In the genomic region with DNA sequence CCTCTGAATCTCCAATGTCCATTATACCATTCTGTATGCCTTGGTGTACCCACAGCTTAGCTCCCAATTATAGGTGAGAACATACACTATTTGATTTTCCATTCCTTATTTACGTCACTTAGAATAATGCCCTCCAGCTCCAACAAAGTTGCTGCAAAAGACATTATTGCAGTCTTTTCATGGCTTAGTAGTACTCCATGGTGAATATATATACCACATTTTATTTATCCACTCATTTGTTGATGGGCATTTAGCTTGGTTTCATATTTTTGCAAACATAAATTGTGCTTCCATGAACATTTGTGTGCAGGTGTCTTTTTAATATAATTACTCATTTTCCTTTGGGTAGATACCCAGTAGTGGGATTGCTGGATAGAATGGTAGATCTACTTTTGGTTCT, we compare ENCODE assay signal across 31 cellular contexts.
"Had no signal": no experiment of that assay in that cellular context is flagged by ENCODE, and none has a peak within 500 bp of the region (broad histone marks: within the 10 kb centered on the region; RNA-seq: fewer than 3 reads in every experiment).

No MANE protein-coding gene starts in this region.

- ATAC-seq: activated naive CD4-positive, alpha-beta T cell treated with anti-CD3 and anti-CD28 coated beads, Interleukin-2, amount 50 U/mL, for 72 hours; activated naive CD8-positive, alpha-beta T cell treated with anti-CD3 and anti-CD28 coated beads, Interleukin-2, amount 50 U/mL, for 24 hours; activated T-cell treated with anti-CD3 and anti-CD28 coated beads, Interleukin-2, amount 50 U/mL, for 4 hours; activated T-cell treated with anti-CD3 and anti-CD28 coated beads, Interleukin-2, amount 50 U/mL, for 72 hours; activated T-helper 17 cell treated with anti-CD3 and anti-CD28 coated beads, Interleukin-2, amount 50 U/mL, for 72 hours; body of pancreas had no signal

- H3K9me3 ChIP-seq: adrenal gland, ascending aorta, body of pancreas had no signal

- H3K4me3 ChIP-seq: adrenal gland, ascending aorta, body of pancreas, breast epithelium, cardiac muscle cell had no signal

- DNase-seq: activated effector memory CD4-positive, alpha-beta T cell treated with anti-CD3 and anti-CD28 coated beads, Interleukin-2, amount 50 U/mL, for 16 hours; activated effector memory CD4-positive, alpha-beta T cell treated with Interleukin-2 at 50 U/mL for 16 hours; activated gamma-delta T cell; activated gamma-delta T cell treated with Interleukin-2 at 50 U/mL for 16 hours; activated naive CD4-positive, alpha-beta T cell; activated naive CD4-positive, alpha-beta T cell treated with anti-CD3 and anti-CD28 coated beads for 36 hours; activated naive CD4-positive, alpha-beta T cell treated with anti-CD3 and anti-CD28 coated beads, Interleukin-2, amount 10 ng/mL, durations not matched to agents 7 days and 5 days; activated naive CD4-positive, alpha-beta T cell treated with anti-CD3 and anti-CD28 coated beads, Interleukin-2, amount 50 U/mL, for 16 hours; activated naive CD4-positive, alpha-beta T cell treated with Interleukin-2 at 50 U/mL for 16 hours; activated naive CD8-positive, alpha-beta T cell treated with anti-CD3 and anti-CD28 coated beads for 36 hours; activated naive CD8-positive, alpha-beta T cell treated with anti-CD3 and anti-CD28 coated beads, Interleukin-2, amount 10 ng/mL, durations not matched to agents 7 days and 5 days; activated naive CD8-positive, alpha-beta T cell treated with anti-CD3 and anti-CD28 coated beads, Interleukin-2, amount 50 U/mL, for 24 hours; activated T-cell treated with anti-CD3 and anti-CD28 coated beads, Interleukin-2, amount 50 U/mL, for 24 hours; activated T-cell treated with anti-CD3 and anti-CD28 coated beads, Interleukin-2, amount 50 U/mL, for 4 hours; activated T-cell treated with anti-CD3 and anti-CD28 coated beads, Interleukin-2, amount 50 U/mL, for 48 hours; activated T-cell treated with anti-CD3 and anti-CD28 coated beads, Interleukin-2, amount 50 U/mL, for 72 hours; adrenal gland; amniotic stem cell; amygdala; anterior cingulate cortex; aorta; body of pancreas; brain microvascular endothelial cell; caudate nucleus; central memory CD4-positive, alpha-beta T cell; cerebellar nuclear complex had no signal

- H3K27me3 ChIP-seq: adrenal gland, ascending aorta, body of pancreas, brain microvascular endothelial cell, breast epithelium, cardiac muscle cell had no signal

- H3K4me1 ChIP-seq: adrenal gland, ascending aorta, body of pancreas, breast epithelium had no signal

- H3K36me3 ChIP-seq: adrenal gland, ascending aorta, brain microvascular endothelial cell, breast epithelium, cardiac muscle cell had no signal

- H3K27ac ChIP-seq: adrenal gland, ascending aorta, body of pancreas, brain microvascular endothelial cell, breast epithelium, cardiac muscle cell had no signal
